8 cellular contexts compared by ENCODE assay signal in the genomic region with DNA sequence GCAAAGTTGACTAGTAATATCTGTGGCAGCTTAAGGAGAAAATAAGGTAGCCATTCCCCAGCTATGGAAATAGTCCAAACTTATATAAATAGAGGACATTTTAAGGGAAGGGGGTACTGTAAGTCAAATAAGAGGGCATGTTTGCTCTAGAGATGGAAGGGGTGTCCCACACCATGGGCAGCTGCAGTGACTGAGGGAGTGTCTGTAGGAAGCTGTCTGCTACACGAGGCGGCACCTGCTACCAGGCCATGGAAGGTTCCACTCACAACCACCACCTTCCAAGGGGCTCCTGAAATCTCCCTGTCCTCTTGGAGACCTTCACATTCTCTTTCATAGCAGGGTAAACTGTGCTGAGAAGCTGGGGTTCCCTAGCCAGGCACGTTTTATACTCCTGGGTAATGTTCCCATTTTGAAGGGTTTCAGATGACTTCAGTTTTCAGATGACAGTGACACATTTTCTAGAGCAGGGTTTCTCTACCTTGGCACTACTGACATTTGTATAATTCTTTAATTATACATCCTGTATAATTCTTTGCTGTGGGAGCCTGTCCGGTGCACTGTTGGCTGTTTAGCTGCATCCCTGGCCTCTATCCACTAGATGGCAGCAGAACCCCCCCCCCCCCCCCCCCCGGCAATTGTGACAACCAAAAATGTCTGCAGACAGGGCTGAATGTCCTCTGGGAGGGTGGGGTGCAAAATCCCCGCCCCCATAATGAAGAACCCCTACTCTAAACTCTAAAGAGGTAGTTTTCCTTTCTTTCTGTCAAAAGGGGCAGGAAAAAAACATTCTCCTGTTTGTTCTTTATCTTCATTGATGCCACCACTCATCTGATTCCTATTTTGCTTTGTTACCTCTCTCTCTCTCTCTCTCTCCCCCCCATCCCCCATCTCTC. TPM values are rescaled to one million over a fixed set of nuclear protein-coding genes. Genes with fewer than 3 reads are reported as not detected.
DNase-seq lines count a peak whose midpoint lies in the region; ATAC-seq and TF ChIP-seq lines count a peak whose summit lies in the region.

No MANE protein-coding gene starts in this region.

- no peak overlapping the region for H3K4me3 ChIP-seq in LNCaP clone FGC (ENCODE audit: low read depth, low read length)

- peak; percentile 71 for TF ChIP-seq CTCF in LNCaP clone FGC (IDR thresholded peaks at IDR 0.05; ENCODE audit: control insufficient read depth, extremely low read depth, insufficient read depth)

- peaks cover 23% of the 10 kb centered on the region for H3K27me3 Mint-ChIP-seq in activated naive CD8-positive, alpha-beta T cell treated with anti-CD3 and anti-CD28 coated beads for 36 hours

- ATAC-seq in GM21390 (IDR thresholded peaks at IDR 0.05; ENCODE audit: unreplicated experiment) (no peak), GM18868 (IDR thresholded peaks at IDR 0.05; ENCODE audit: unreplicated experiment) (no peak)

- DNase-seq in NK-92 treated with Interleukin-12 subunit alpha and Interleukin-12 subunit beta, amount 100 ng/mL, for 24 hours (lab: John Stamatoyannopoulos, UW): peak; percentile 2
- DNase-seq in NK-92 (lab: John Stamatoyannopoulos, UW; ENCODE audit: unreplicated experiment) (no peak), LNCaP clone FGC (ENCODE audit: low read depth) (no peak), hippocampal formation (lab: John Stamatoyannopoulos, UW) (peak; percentile 2 to 7), superior temporal gyrus (ENCODE audit: extremely low spot score) (peak; percentile 32)
- no peak for DNase-seq in activated naive CD8-positive, alpha-beta T cell treated with anti-CD3 and anti-CD28 coated beads for 36 hours

- no peak overlapping the region for H3K4me3 Mint-ChIP-seq in activated naive CD8-positive, alpha-beta T cell treated with anti-CD3 and anti-CD28 coated beads for 36 hours

- H3K36me3 Mint-ChIP-seq in activated naive CD8-positive, alpha-beta T cell treated with anti-CD3 and anti-CD28 coated beads for 36 hours: peaks cover 3% of the 10 kb centered on the region

- H3K4me1 Mint-ChIP-seq in activated naive CD8-positive, alpha-beta T cell treated with anti-CD3 and anti-CD28 coated beads for 36 hours: peaks cover 23% of the 10 kb centered on the region

- peak overlapping the region; percentile 22 for H3K27ac Mint-ChIP-seq in activated naive CD8-positive, alpha-beta T cell treated with anti-CD3 and anti-CD28 coated beads for 36 hours

- H3K9me3 Mint-ChIP-seq in activated naive CD8-positive, alpha-beta T cell treated with anti-CD3 and anti-CD28 coated beads for 36 hours: no peaks in the 10 kb centered on the region

RNA-seq across cellular contexts. Expression of a gene that starts 11.6 kb away (rescaled TPM):
- not detected for total RNA-seq in activated naive CD8-positive, alpha-beta T cell treated with anti-CD3 and anti-CD28 coated beads for 36 hours

Comparison
In these comparisons a context has a peak if more than half of its experiments do, and no peak if none do; other contexts are left out.
1. DNase-seq: peak in NK-92 treated with Interleukin-12 subunit alpha and Interleukin-12 subunit beta, amount 100 ng/mL, for 24 hours (single experiment), hippocampal formation (2 of 2) and superior temporal gyrus (single experiment); none in NK-92 (single experiment), LNCaP clone FGC (single experiment) and activated naive CD8-positive, alpha-beta T cell treated with anti-CD3 and anti-CD28 coated beads for 36 hours (single experiment).